In the genomic region with DNA sequence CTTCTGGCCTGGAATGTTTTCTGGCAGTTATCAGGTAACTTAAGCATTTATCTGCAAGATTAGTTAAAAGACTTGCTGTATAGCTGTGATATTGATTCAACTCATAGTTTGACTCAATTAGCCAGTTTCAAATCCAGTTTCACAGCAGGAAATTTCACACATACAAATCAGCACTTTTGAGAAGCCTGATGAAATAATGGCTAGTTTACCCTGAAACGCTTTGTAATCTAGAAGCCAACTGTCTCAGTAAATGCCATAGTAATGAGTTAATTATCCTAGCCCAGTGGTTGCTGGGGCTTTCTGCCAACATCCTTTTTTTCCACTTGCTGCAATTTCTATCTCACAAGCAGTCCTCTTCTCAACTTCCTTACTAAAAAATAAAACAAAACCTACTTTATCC, we compare ENCODE assay signal across 15 cellular contexts. TPM values are rescaled to one million over a fixed set of nuclear protein-coding genes. Genes with fewer than 3 reads are reported as not detected.
DNase-seq lines count a peak whose midpoint lies in the region; TF ChIP-seq lines count a peak whose summit lies in the region.
"Had no signal": no experiment of that assay in that cellular context is flagged by ENCODE, and none has a peak within 500 bp of the region (broad histone marks: within the 10 kb centered on the region; RNA-seq: fewer than 3 reads in every experiment).

No MANE protein-coding gene starts in this region.

- no peaks in the 10 kb centered on the region for H3K27me3 ChIP-seq in osteoblast (ENCODE audit: insufficient read depth, low read length)
- H3K27me3 ChIP-seq: gastrocnemius medialis had no signal

- peak overlapping the region in 3 of 5 experiments; percentile 36 to 57 (median 37) for H3K27ac Mint-ChIP-seq in brain
- H3K27ac Mint-ChIP-seq: activated CD8-positive, alpha-beta memory T cell treated with anti-CD3 and anti-CD28 coated beads, Interleukin-2, amount 10 ng/mL, durations not matched to agents 7 days and 5 days had no signal

- peak overlapping the region in 1 of 5 experiments; percentile 18 for H3K4me3 Mint-ChIP-seq in brain
- H3K4me3 Mint-ChIP-seq: activated CD8-positive, alpha-beta memory T cell treated with anti-CD3 and anti-CD28 coated beads, Interleukin-2, amount 10 ng/mL, durations not matched to agents 7 days and 5 days had no signal

- H3K79me2 ChIP-seq in osteoblast (ENCODE audit: insufficient read depth, low read length), result no peaks in the 10 kb centered on the region

- H2AFZ ChIP-seq in osteoblast (ENCODE audit: low read length), result no peak overlapping the region

- no peaks in the 10 kb centered on the region for H4K20me1 ChIP-seq in osteoblast (ENCODE audit: insufficient read depth, low read length)

- H3K4me1 Mint-ChIP-seq in brain, result peaks cover 11% of the 10 kb centered on the region
- H3K4me1 Mint-ChIP-seq: activated CD8-positive, alpha-beta memory T cell treated with anti-CD3 and anti-CD28 coated beads, Interleukin-2, amount 10 ng/mL, durations not matched to agents 7 days and 5 days had no signal

- peaks cover 0 to 14% (median 0%) of the 10 kb centered on the region in 5 experiments for H3K9me3 Mint-ChIP-seq in brain

- H3K36me3 ChIP-seq in osteoblast (ENCODE audit: insufficient read depth, low read length), result no peaks in the 10 kb centered on the region
- H3K36me3 ChIP-seq: gastrocnemius medialis had no signal

- no peaks in the 10 kb centered on the region for H3K4me1 ChIP-seq in osteoblast (ENCODE audit: insufficient read depth, low read length)
- H3K4me1 ChIP-seq: gastrocnemius medialis had no signal

- H3K27me3 Mint-ChIP-seq in brain, result peaks cover 17% of the 10 kb centered on the region

- no peak overlapping the region for H3K27ac ChIP-seq in osteoblast (ENCODE audit: low read depth, low read length)
- H3K27ac ChIP-seq: 22Rv1, gastrocnemius medialis, skin epidermis had no signal

- TF ChIP-seq CTCF in brain (conservative IDR thresholded peaks at IDR 0.05) (no peak), osteoblast (IDR thresholded peaks at IDR 0.05; ENCODE audit: extremely low read depth, low read depth, low read length) (no peak)

- no peak overlapping the region for H3K4me3 ChIP-seq in osteoblast (ENCODE audit: insufficient read depth, low read length)
- H3K4me3 ChIP-seq: gastrocnemius medialis, mucosa of descending colon, skin epidermis had no signal

- no peak overlapping the region for H3K4me2 ChIP-seq in osteoblast (ENCODE audit: insufficient read depth, low read length)

- H3K9me3 ChIP-seq in osteoblast (ENCODE audit: low read depth, low read length), result no peaks in the 10 kb centered on the region
- H3K9me3 ChIP-seq: gastrocnemius medialis, mucosa of descending colon had no signal

- no peaks in the 10 kb centered on the region for H3K36me3 Mint-ChIP-seq in brain
- H3K36me3 Mint-ChIP-seq: activated CD8-positive, alpha-beta memory T cell treated with anti-CD3 and anti-CD28 coated beads, Interleukin-2, amount 10 ng/mL, durations not matched to agents 7 days and 5 days had no signal

- DNase-seq in DMS 273 (lab: John Stamatoyannopoulos, UW; ENCODE audit: unreplicated experiment) (peak; percentile 25), DMS 273 treated with DMSO at 0.1 percent for 48 hours (lab: John Stamatoyannopoulos, UW) (no peak), NCI-H748 treated with DMSO at 0.1 percent for 48 hours (lab: John Stamatoyannopoulos, UW) (peak; percentile 42), osteoblast (ENCODE audit: insufficient read length, low spot score, missing footprints) (peak; percentile 1), middle frontal gyrus (ENCODE audit: extremely low spot score, low spot score) (no peak)
- no peak for DNase-seq in effector CD8-positive, alpha-beta T cell (lab: John Stamatoyannopoulos, UW)
- DNase-seq in activated effector memory CD4-positive, alpha-beta T cell treated with Interleukin-2 at 50 U/mL for 16 hours, result no peak
- DNase-seq: activated CD8-positive, alpha-beta memory T cell treated with anti-CD3 and anti-CD28 coated beads, Interleukin-2, amount 10 ng/mL, durations not matched to agents 7 days and 5 days; DND-41; gastrocnemius medialis; mucosa of descending colon had no signal

RNA-seq across cellular contexts. Expression of a gene that starts 53.1 kb away (rescaled TPM):
- 0.12 TPM for polyA plus RNA-seq in brain (ENCODE audit: insufficient read depth, low read depth, low replicate concordance)
- not detected in 2 replicates for total RNA-seq in osteoblast
- total RNA-seq: activated CD8-positive, alpha-beta memory T cell treated with anti-CD3 and anti-CD28 coated beads, Interleukin-2, amount 10 ng/mL, durations not matched to agents 7 days and 5 days; gastrocnemius medialis; T-helper 1 cell treated with Interleukin-12 subunit alpha and Interleukin-12 subunit beta and Interleukin-4 antibody, amounts not matched to agents 30 ng/mL and 1 ng/mL, for 36 hours had no signal

Comparison
In these comparisons a context has a peak if more than half of its experiments do, and no peak if none do; other contexts are left out.
1. DNase-seq: peak in DMS 273 (single experiment), NCI-H748 treated with DMSO at 0.1 percent for 48 hours (single experiment) and osteoblast (single experiment); none in DMS 273 treated with DMSO at 0.1 percent for 48 hours (single experiment), effector CD8-positive, alpha-beta T cell (single experiment), middle frontal gyrus (single experiment) and activated effector memory CD4-positive, alpha-beta T cell treated with Interleukin-2 at 50 U/mL for 16 hours (single experiment).